ENCODE assay signal across 16 cellular contexts in the genomic region with DNA sequence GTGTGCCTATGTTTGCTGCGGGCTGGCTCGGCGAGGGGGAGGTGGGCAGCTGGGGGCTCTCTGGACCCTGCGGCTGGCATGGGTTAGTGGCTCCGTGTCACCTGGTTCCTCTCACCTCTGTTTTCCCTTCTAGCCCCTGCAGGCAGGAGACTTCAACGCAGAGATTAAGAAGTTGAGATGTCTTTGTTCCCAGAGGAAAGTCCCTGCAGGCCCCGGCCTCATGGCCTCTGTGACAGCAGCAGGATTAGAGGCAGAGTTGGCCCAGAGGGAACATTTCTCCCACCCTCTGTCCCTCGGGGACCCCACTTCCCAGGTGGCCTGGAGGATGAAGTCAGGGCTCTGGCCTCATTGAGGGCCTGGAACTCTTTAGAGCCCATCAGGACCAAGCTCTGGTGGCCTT. TPM values are rescaled to one million over a fixed set of nuclear protein-coding genes. Genes with fewer than 3 reads are reported as not detected.
DNase-seq lines count a peak whose midpoint lies in the region; ATAC-seq and TF ChIP-seq lines count a peak whose summit lies in the region.
"Had no signal": no experiment of that assay in that cellular context is flagged by ENCODE, and none has a peak within 500 bp of the region (broad histone marks: within the 10 kb centered on the region; RNA-seq: fewer than 3 reads in every experiment).

No MANE protein-coding gene starts in this region.

- H3K36me3 ChIP-seq in BLaER1 treated with 17β-estradiol and CSF1 and Interleukin-3, amounts not matched to agents 10 nM and 100 nM: peaks cover 0 to 57% (median 15%) of the 10 kb centered on the region in 11 experiments; a peak in 14 of 22 replicates
- no peaks in the 10 kb centered on the region for H3K36me3 ChIP-seq in endodermal cell (ENCODE audit: control insufficient read depth, insufficient read depth, low read length)

- WGBS in endodermal cell (ENCODE audit: insufficient coverage in 1 of 2, insufficient read length in 1 of 2), 2 experiments: 71 to 73% methylated on average over 7 to 8 of the region's 8 CpGs

- peaks cover 16% of the 10 kb centered on the region for H3K27me3 Mint-ChIP-seq in endodermal cell (ENCODE audit: insufficient read depth)
- H3K27me3 Mint-ChIP-seq in stimulated activated memory B cell treated with anti-CD40 and anti-IgM and Interleukin-4, amounts not matched to agents 10 μg/mL and 1 μg/mL and 100 μg/mL, for 72 hours: no peaks in the 10 kb centered on the region

- H3K4me3 ChIP-seq in BLaER1 treated with 17β-estradiol and CSF1 and Interleukin-3, amounts not matched to agents 10 nM and 100 nM: no peak overlapping the region
- no peak overlapping the region for H3K4me3 ChIP-seq in endodermal cell (ENCODE audit: low read length)
- H3K4me3 ChIP-seq: GM23248 had no signal

- H3K36me3 Mint-ChIP-seq in endodermal cell (ENCODE audit: low read depth): no peaks in the 10 kb centered on the region
- H3K36me3 Mint-ChIP-seq in stimulated activated memory B cell treated with anti-CD40 and anti-IgM and Interleukin-4, amounts not matched to agents 10 μg/mL and 1 μg/mL and 100 μg/mL, for 72 hours: peaks cover 22% of the 10 kb centered on the region

- no peak for ATAC-seq in stimulated activated memory B cell treated with anti-CD40 and anti-IgM and Interleukin-4, amounts not matched to agents 10 μg/mL and 1 μg/mL and 100 μg/mL, for 72 hours
- ATAC-seq in GM21825 (IDR thresholded peaks at IDR 0.05; ENCODE audit: unreplicated experiment): no peak

- no peaks in the 10 kb centered on the region for H3K27me3 ChIP-seq in BLaER1 treated with 17β-estradiol and CSF1 and Interleukin-3, amounts not matched to agents 10 nM and 100 nM
- H3K27me3 ChIP-seq in endodermal cell (ENCODE audit: control insufficient read depth, insufficient read depth, low read length, poor library complexity, severe bottlenecking): no peaks in the 10 kb centered on the region

- no peaks in the 10 kb centered on the region for H3K9me3 Mint-ChIP-seq in endodermal cell
- H3K9me3 Mint-ChIP-seq in stimulated activated memory B cell treated with anti-CD40 and anti-IgM and Interleukin-4, amounts not matched to agents 10 μg/mL and 1 μg/mL and 100 μg/mL, for 72 hours: no peaks in the 10 kb centered on the region
- H3K9me3 Mint-ChIP-seq: CD8-positive, alpha-beta memory T cell had no signal

- peaks cover 30% of the 10 kb centered on the region for H3K4me1 Mint-ChIP-seq in endodermal cell
- H3K4me1 Mint-ChIP-seq in stimulated activated memory B cell treated with anti-CD40 and anti-IgM and Interleukin-4, amounts not matched to agents 10 μg/mL and 1 μg/mL and 100 μg/mL, for 72 hours: peaks cover 49% of the 10 kb centered on the region

- peaks cover 74 to 100% (median 98%) of the 10 kb centered on the region in 11 experiments for H4K20me1 ChIP-seq in BLaER1 treated with 17β-estradiol and CSF1 and Interleukin-3, amounts not matched to agents 10 nM and 100 nM

- H3K9ac ChIP-seq in BLaER1 treated with 17β-estradiol and CSF1 and Interleukin-3, amounts not matched to agents 10 nM and 100 nM: peak overlapping the region in 5 of 11 experiments; percentile 6 to 54 (median 15); a peak in 6 of 22 replicates
- no peak overlapping the region for H3K9ac ChIP-seq in endodermal cell (ENCODE audit: extremely low read depth, low read length, poor library complexity, severe bottlenecking)
- H3K9ac ChIP-seq: GM23248 had no signal

- peak overlapping the region; percentile 56 to 92 (median 67) for H3K4me2 ChIP-seq in BLaER1 treated with 17β-estradiol and CSF1 and Interleukin-3, amounts not matched to agents 10 nM and 100 nM

- peak; percentile 41 for TF ChIP-seq CTCF in endodermal cell (conservative IDR thresholded peaks at IDR 0.05)

- H3K9me3 ChIP-seq in BLaER1 treated with 17β-estradiol and CSF1 and Interleukin-3, amounts not matched to agents 10 nM and 100 nM (replicated peaks in 1 of 11): no peaks in the 10 kb centered on the region
- no peaks in the 10 kb centered on the region for H3K9me3 ChIP-seq in endodermal cell (ENCODE audit: control insufficient read depth, low read length)

- H3K27ac ChIP-seq in BLaER1 treated with 17β-estradiol and CSF1 and Interleukin-3, amounts not matched to agents 10 nM and 100 nM: peak overlapping the region in 3 of 11 experiments; percentile 13 to 34 (median 22); a peak in 1 of 22 replicates
- no peak overlapping the region for H3K27ac ChIP-seq in endodermal cell (ENCODE audit: low read depth, low read length)
- H3K27ac ChIP-seq: GM23248 had no signal

- peaks cover 45 to 80% (median 71%) of the 10 kb centered on the region in 10 experiments for H3K4me1 ChIP-seq in BLaER1 treated with 17β-estradiol and CSF1 and Interleukin-3, amounts not matched to agents 10 nM and 100 nM
- H3K4me1 ChIP-seq in endodermal cell (ENCODE audit: control insufficient read depth, insufficient read depth, low read length): peaks cover 11% of the 10 kb centered on the region

- no peak overlapping the region for H3K4me3 Mint-ChIP-seq in endodermal cell
- no peak overlapping the region for H3K4me3 Mint-ChIP-seq in stimulated activated memory B cell treated with anti-CD40 and anti-IgM and Interleukin-4, amounts not matched to agents 10 μg/mL and 1 μg/mL and 100 μg/mL, for 72 hours
- H3K4me3 Mint-ChIP-seq: CD8-positive, alpha-beta memory T cell had no signal

- DNase-seq in D341Med (ENCODE audit: low spot score): peak; percentile 75
- peak; percentile 64 for DNase-seq in endodermal cell
- DNase-seq in NCI-H2081 (lab: John Stamatoyannopoulos, UW): no peak
- DNase-seq in SIG-M5 treated with dmso at 0.1 percent for 504 hours (lab: John Stamatoyannopoulos, UW; ENCODE audit: unreplicated experiment): no peak
- DNase-seq: ACHN; CD8-positive, alpha-beta memory T cell; COR-L47; DMS153; DMS79; GF-D8; GM23248; HCEC 1CT; KG1 had no signal

- H3K27ac Mint-ChIP-seq in endodermal cell: peak overlapping the region; percentile 58
- peak overlapping the region; percentile 38 for H3K27ac Mint-ChIP-seq in stimulated activated memory B cell treated with anti-CD40 and anti-IgM and Interleukin-4, amounts not matched to agents 10 μg/mL and 1 μg/mL and 100 μg/mL, for 72 hours

RNA-seq across cellular contexts. Expression of a gene that starts 56.5 kb away (rescaled TPM):
- total RNA-seq in endodermal cell: 1 to 10 TPM; 6.8 to 8.1 TPM
- polyA plus RNA-seq in endodermal cell (2013, experiment 1 of 2): 17.6 TPM
- 14.0 TPM for polyA plus RNA-seq in endodermal cell (2013, experiment 2 of 2)

Comparison
In these comparisons a context has a peak if more than half of its experiments do, and no peak if none do; other contexts are left out.
1. DNase-seq: peak in D341Med (single experiment) and endodermal cell (single experiment); none in NCI-H2081 (0 of 2) and SIG-M5 treated with dmso at 0.1 percent for 504 hours (single experiment).